Comparison of ENCODE assay signal across 20 cellular contexts in the genomic region with DNA sequence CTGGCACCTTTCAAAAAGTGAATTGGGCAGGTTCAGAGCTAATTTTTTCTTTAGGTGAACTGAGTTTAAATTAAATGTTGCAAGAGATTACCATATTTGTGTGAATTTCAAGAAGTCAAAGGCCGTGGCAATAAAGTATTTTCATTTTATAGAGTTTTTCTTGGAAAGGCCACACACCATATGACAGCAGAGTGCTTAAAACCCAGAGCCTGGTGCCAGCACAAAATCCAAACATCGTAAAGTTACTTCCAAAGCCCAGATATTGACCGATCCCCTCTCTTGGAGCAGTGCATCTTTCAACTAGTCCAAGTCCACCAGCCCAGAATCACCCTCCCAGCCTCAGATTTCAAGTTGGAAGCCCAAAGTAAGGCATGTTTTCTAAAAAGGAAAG.
DNase-seq lines count a peak whose midpoint lies in the region; ATAC-seq and TF ChIP-seq lines count a peak whose summit lies in the region.
"Had no signal": no experiment of that assay in that cellular context is flagged by ENCODE, and none has a peak within 500 bp of the region (broad histone marks: within the 10 kb centered on the region; RNA-seq: fewer than 3 reads in every experiment).

No MANE protein-coding gene starts in this region.

- no peaks in the 10 kb centered on the region for H3K9me3 ChIP-seq in muscle layer of duodenum (ENCODE audit: control insufficient read depth in 1 of 2, low read length in 2 of 2)
- H3K9me3 ChIP-seq: Caco-2, HAP-1, left lung, testis had no signal

- intact Hi-C loops in Right ventricle myocardium inferior (cut with DNase I) = loop anchor here (5.0 kb wide), 1 partner anchor 33 kb away; no protein-coding TSS in a partner anchor
- intact Hi-C loops in activated T-helper 2 cell treated with anti-CD3 and anti-CD28 coated beads, Interferon-gamma antibody, Interleukin-2, Interleukin-4, amounts not matched to agents 10 μg/mL and 5 μg/mL and 100 μg/mL, durations not matched to agents 14 hours and 24 hours and 36 hours (cut with micrococcal nuclease) = no loop called here

- no peak overlapping the region for H3K4me3 Mint-ChIP-seq in T-helper 2 cell treated with Interferon-gamma antibody and Interleukin-4, amounts not matched to agents 5 μg/mL and 100 μg/mL, for 36 hours
- no peak overlapping the region for H3K4me3 Mint-ChIP-seq in activated T-helper 2 cell treated with anti-CD3 and anti-CD28 coated beads, Interferon-gamma antibody, Interleukin-2, Interleukin-4, amounts not matched to agents 10 μg/mL and 5 μg/mL and 100 μg/mL, durations not matched to agents 14 hours and 24 hours and 36 hours (ENCODE audit: low read depth)
- H3K4me3 Mint-ChIP-seq: activated CD8-positive, alpha-beta T cell treated with anti-CD3 and anti-CD28 coated beads, Interleukin-2, amount 10 ng/mL, durations not matched to agents 7 days and 5 days; activated naive CD4-positive, alpha-beta T cell treated with anti-CD3 and anti-CD28 coated beads, Interleukin-2, amount 10 ng/mL, durations not matched to agents 7 days and 5 days; activated T-cell treated with anti-CD3 and anti-CD28 coated beads, Interleukin-2, amount 50 U/mL, for 24 hours had no signal

- no peak overlapping the region for H3K27ac Mint-ChIP-seq in T-helper 2 cell treated with Interferon-gamma antibody and Interleukin-4, amounts not matched to agents 5 μg/mL and 100 μg/mL, for 36 hours
- H3K27ac Mint-ChIP-seq in activated T-helper 2 cell treated with anti-CD3 and anti-CD28 coated beads, Interferon-gamma antibody, Interleukin-2, Interleukin-4, amounts not matched to agents 10 μg/mL and 5 μg/mL and 100 μg/mL, durations not matched to agents 14 hours and 24 hours and 36 hours = no peak overlapping the region
- H3K27ac Mint-ChIP-seq: activated CD8-positive, alpha-beta T cell treated with anti-CD3 and anti-CD28 coated beads, Interleukin-2, amount 10 ng/mL, durations not matched to agents 7 days and 5 days; activated naive CD4-positive, alpha-beta T cell treated with anti-CD3 and anti-CD28 coated beads, Interleukin-2, amount 10 ng/mL, durations not matched to agents 7 days and 5 days; activated T-cell treated with anti-CD3 and anti-CD28 coated beads, Interleukin-2, amount 50 U/mL, for 24 hours had no signal

- DNase-seq in LNCaP clone FGC (ENCODE audit: low read depth) (peak; percentile 85), brain microvascular endothelial cell (no peak), ureter (ENCODE audit: low spot score) (peak; percentile 56), 8988T (no peak), Right ventricle myocardium inferior (ENCODE audit: missing footprints) (no peak)
- no peak for DNase-seq in T-helper 2 cell treated with Interferon-gamma antibody and Interleukin-4, amounts not matched to agents 5 μg/mL and 100 μg/mL, for 36 hours (ENCODE audit: low spot score)
- no peak for DNase-seq in activated T-helper 2 cell treated with anti-CD3 and anti-CD28 coated beads, Interferon-gamma antibody, Interleukin-2, Interleukin-4, amounts not matched to agents 10 μg/mL and 5 μg/mL and 100 μg/mL, durations not matched to agents 14 hours and 24 hours and 36 hours (ENCODE audit: low spot score)
- DNase-seq: activated CD4-positive, CD25-positive, alpha-beta regulatory T cell treated with anti-CD3 and anti-CD28 coated beads, Interleukin-2, amount 50 U/mL, for 72 hours; activated CD8-positive, alpha-beta T cell treated with anti-CD3 and anti-CD28 coated beads, Interleukin-2, amount 10 ng/mL, durations not matched to agents 7 days and 5 days; activated naive CD4-positive, alpha-beta T cell treated with anti-CD3 and anti-CD28 coated beads, Interleukin-2, amount 10 ng/mL, durations not matched to agents 7 days and 5 days; activated T-cell treated with anti-CD3 and anti-CD28 coated beads, Interleukin-2, amount 50 U/mL, for 24 hours; aorta; Caco-2; left lung; NCI-H1105; NCI-H526; SW 1271; testis had no signal

- H3K4me1 ChIP-seq in muscle layer of duodenum (ENCODE audit: control insufficient read depth in 1 of 2, insufficient read depth in 2 of 2, low read length in 2 of 2) = peaks cover 21 to 28% of the 10 kb centered on the region in 2 donors
- H3K4me1 ChIP-seq: Caco-2 had no signal

- no peaks in the 10 kb centered on the region for H3K36me3 Mint-ChIP-seq in T-helper 2 cell treated with Interferon-gamma antibody and Interleukin-4, amounts not matched to agents 5 μg/mL and 100 μg/mL, for 36 hours (ENCODE audit: low read depth)
- no peaks in the 10 kb centered on the region for H3K36me3 Mint-ChIP-seq in activated T-helper 2 cell treated with anti-CD3 and anti-CD28 coated beads, Interferon-gamma antibody, Interleukin-2, Interleukin-4, amounts not matched to agents 10 μg/mL and 5 μg/mL and 100 μg/mL, durations not matched to agents 14 hours and 24 hours and 36 hours (ENCODE audit: low read depth)
- H3K36me3 Mint-ChIP-seq: activated naive CD4-positive, alpha-beta T cell treated with anti-CD3 and anti-CD28 coated beads, Interleukin-2, amount 10 ng/mL, durations not matched to agents 7 days and 5 days had no signal

- in situ Hi-C loops in brain microvascular endothelial cell (cut with HindIII; ENCODE audit: low pct_ligation_motif_present, low sequenced_read_pairs) = no loop called here

- no peaks in the 10 kb centered on the region for H3K27me3 ChIP-seq in brain microvascular endothelial cell (replicated peaks)
- H3K27me3 ChIP-seq in muscle layer of duodenum (ENCODE audit: low read depth, low read length) = no peaks in the 10 kb centered on the region
- H3K27me3 ChIP-seq: left lung, testis had no signal

- H3K4me3 ChIP-seq in LNCaP clone FGC (ENCODE audit: low read depth, low read length) (0 out of 2 replicates have a peak overlapping the region, but pooled peaks have one; percentile 7), brain microvascular endothelial cell (ENCODE audit: low read depth, low read length) (no peak overlapping the region), muscle layer of duodenum (ENCODE audit: low read depth in 1 of 2, low read length in 2 of 2) (no peak overlapping the region)
- H3K4me3 ChIP-seq: HAP-1, left lung, testis had no signal

- H3K27me3 Mint-ChIP-seq in T-helper 2 cell treated with Interferon-gamma antibody and Interleukin-4, amounts not matched to agents 5 μg/mL and 100 μg/mL, for 36 hours (ENCODE audit: low read depth) = no peaks in the 10 kb centered on the region
- no peaks in the 10 kb centered on the region for H3K27me3 Mint-ChIP-seq in activated T-helper 2 cell treated with anti-CD3 and anti-CD28 coated beads, Interferon-gamma antibody, Interleukin-2, Interleukin-4, amounts not matched to agents 10 μg/mL and 5 μg/mL and 100 μg/mL, durations not matched to agents 14 hours and 24 hours and 36 hours (ENCODE audit: low read depth)
- H3K27me3 Mint-ChIP-seq: activated naive CD4-positive, alpha-beta T cell treated with anti-CD3 and anti-CD28 coated beads, Interleukin-2, amount 10 ng/mL, durations not matched to agents 7 days and 5 days; activated T-cell treated with anti-CD3 and anti-CD28 coated beads, Interleukin-2, amount 50 U/mL, for 24 hours had no signal

- peak overlapping the region; percentile 72 for H3K27ac ChIP-seq in brain microvascular endothelial cell
- peak overlapping the region; percentile 36 for H3K27ac ChIP-seq in muscle layer of duodenum (ENCODE audit: low read length)
- H3K27ac ChIP-seq: testis had no signal

- H3K36me3 ChIP-seq in brain microvascular endothelial cell (replicated peaks) = no peaks in the 10 kb centered on the region
- no peaks in the 10 kb centered on the region for H3K36me3 ChIP-seq in muscle layer of duodenum (ENCODE audit: control insufficient read depth in 1 of 2, insufficient read depth in 2 of 2, low read length in 2 of 2)
- H3K36me3 ChIP-seq: HAP-1, left lung had no signal

- H3K4me1 Mint-ChIP-seq in T-helper 2 cell treated with Interferon-gamma antibody and Interleukin-4, amounts not matched to agents 5 μg/mL and 100 μg/mL, for 36 hours (ENCODE audit: low read depth) = peaks cover 4% of the 10 kb centered on the region
- H3K4me1 Mint-ChIP-seq in activated T-helper 2 cell treated with anti-CD3 and anti-CD28 coated beads, Interferon-gamma antibody, Interleukin-2, Interleukin-4, amounts not matched to agents 10 μg/mL and 5 μg/mL and 100 μg/mL, durations not matched to agents 14 hours and 24 hours and 36 hours (ENCODE audit: low read depth) = peaks cover 5% of the 10 kb centered on the region
- H3K4me1 Mint-ChIP-seq: activated naive CD4-positive, alpha-beta T cell treated with anti-CD3 and anti-CD28 coated beads, Interleukin-2, amount 10 ng/mL, durations not matched to agents 7 days and 5 days had no signal

- no peak for ATAC-seq in Right ventricle myocardium inferior
- ATAC-seq: activated CD8-positive, alpha-beta T cell treated with anti-CD3 and anti-CD28 coated beads, Interleukin-2, amount 10 ng/mL, durations not matched to agents 7 days and 5 days had no signal

- peaks cover 4% of the 10 kb centered on the region for H3K9me3 Mint-ChIP-seq in T-helper 2 cell treated with Interferon-gamma antibody and Interleukin-4, amounts not matched to agents 5 μg/mL and 100 μg/mL, for 36 hours
- peaks cover 4% of the 10 kb centered on the region for H3K9me3 Mint-ChIP-seq in activated T-helper 2 cell treated with anti-CD3 and anti-CD28 coated beads, Interferon-gamma antibody, Interleukin-2, Interleukin-4, amounts not matched to agents 10 μg/mL and 5 μg/mL and 100 μg/mL, durations not matched to agents 14 hours and 24 hours and 36 hours

- TF ChIP-seq CTCF in LNCaP clone FGC (IDR thresholded peaks at IDR 0.05; ENCODE audit: control insufficient read depth, extremely low read depth, insufficient read depth) (no peak), brain microvascular endothelial cell (IDR thresholded peaks at IDR 0.05; ENCODE audit: low read depth, low read length, missing control alignments) (no peak)

Comparison
In these comparisons a context has a peak if more than half of its experiments do, and no peak if none do; other contexts are left out.
1. DNase-seq: peak in LNCaP clone FGC (single experiment) and ureter (single experiment); none in brain microvascular endothelial cell (single experiment), T-helper 2 cell treated with Interferon-gamma antibody and Interleukin-4, amounts not matched to agents 5 μg/mL and 100 μg/mL, for 36 hours (single experiment), 8988T (single experiment), Right ventricle myocardium inferior (single experiment) and activated T-helper 2 cell treated with anti-CD3 and anti-CD28 coated beads, Interferon-gamma antibody, Interleukin-2, Interleukin-4, amounts not matched to agents 10 μg/mL and 5 μg/mL and 100 μg/mL, durations not matched to agents 14 hours and 24 hours and 36 hours (single experiment).